In the genomic region with DNA sequence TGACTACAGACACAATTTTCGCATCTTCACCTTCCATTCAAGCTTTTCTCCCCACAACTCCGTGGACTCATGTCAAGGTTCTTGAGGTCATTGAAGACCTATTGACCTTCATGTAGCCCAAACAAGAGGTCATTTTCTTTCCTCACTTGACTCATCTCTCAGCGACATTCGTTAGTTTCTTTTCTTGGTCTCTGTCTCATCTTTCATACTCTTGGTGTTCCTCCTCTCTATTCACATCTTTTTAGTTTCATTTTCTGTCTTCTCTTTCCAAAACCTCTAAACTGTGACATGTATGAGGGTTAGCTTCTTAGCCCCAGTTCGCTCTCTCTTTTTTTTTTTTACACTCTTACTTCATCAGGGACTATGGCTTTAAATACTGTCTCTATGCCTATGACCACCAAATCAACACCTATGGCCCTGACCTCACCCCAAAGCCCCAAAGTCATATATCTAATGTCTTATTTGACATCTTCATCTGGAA, we compare ENCODE assay signal across 11 cellular contexts.
DNase-seq lines count a peak whose midpoint lies in the region; ATAC-seq, FAIRE-seq and TF ChIP-seq lines count a peak whose summit lies in the region.
"Had no signal": no experiment of that assay in that cellular context is flagged by ENCODE, and none has a peak within 500 bp of the region (broad histone marks: within the 10 kb centered on the region; RNA-seq: fewer than 3 reads in every experiment).

No MANE protein-coding gene starts in this region.

- intact Hi-C loops in K562 (cut with micrococcal nuclease) (no loop called here), colonic mucosa (cut with DNase I) (no loop called here), right lobe of liver (cut with DNase I) (no loop called here), left cardiac atrium (cut with DNase I) (no loop called here)

- FAIRE-seq in GM18507 (lab: Jason Lieb, UNC) = peak; percentile 73
- FAIRE-seq in K562 (lab: Jason Lieb, UNC) = no peak

- H2AFZ ChIP-seq in K562 (ENCODE audit: low read depth, low read length) = peak overlapping the region; percentile 48

- no peaks in the 10 kb centered on the region for H4K20me1 ChIP-seq in K562 (replicated peaks; ENCODE audit: control insufficient read depth, insufficient read depth, low read length)

- H3K27ac ChIP-seq in K562 (ENCODE audit: extremely low read depth, low read depth, low read length) (no peak overlapping the region), colonic mucosa (no peak overlapping the region), right lobe of liver (no peak overlapping the region)
- H3K27ac ChIP-seq: lower lobe of right lung had no signal

- DNase-seq in GM18507 (ENCODE audit: extremely low spot score, insufficient read length, low read depth) (no peak), K562 (ENCODE audit: extremely low read depth in 1 of 4, low spot score in 3 of 4) (no peak), colonic mucosa (no peak), right lobe of liver (no peak), LoVo (ENCODE audit: low spot score) (no peak), left cardiac atrium (no peak)
- DNase-seq: lower lobe of right lung; NCI-H1694; stimulated activated CD4-positive, alpha-beta T cell treated with anti-CD3 and anti-CD28 coated beads, Interleukin-2, amount 100 ng/mL, for 24 hours had no signal

- TF ChIP-seq RAD21 in K562 (CRISPR knock-in tag; conservative IDR thresholded peaks at IDR 0.05 in 1 of 2, IDR thresholded peaks at IDR 0.05 in 1 of 2) = no peak

- H3K4me2 ChIP-seq in K562 (ENCODE audit: insufficient read depth, low read length) = no peak overlapping the region

- H3K27me3 ChIP-seq in K562 (ENCODE audit: control insufficient read depth in 2 of 2, insufficient read depth in 2 of 2, low read length in 2 of 2) (no peaks in the 10 kb centered on the region), colonic mucosa (no peaks in the 10 kb centered on the region), right lobe of liver (no peaks in the 10 kb centered on the region)

- H3K9me3 ChIP-seq in K562 (replicated peaks; ENCODE audit: control insufficient read depth, insufficient read depth, low read depth, low read length) = no peaks in the 10 kb centered on the region; the same call in 1 of the 2 replicates
- peaks cover 3% of the 10 kb centered on the region for H3K9me3 ChIP-seq in colonic mucosa
- no peaks in the 10 kb centered on the region for H3K9me3 ChIP-seq in right lobe of liver

- TF ChIP-seq EP300 in K562 (IDR thresholded peaks at IDR 0.05; ENCODE audit: low read length) = no peak

- H3K9ac ChIP-seq in K562 (ENCODE audit: insufficient read depth in 1 of 2, low read depth in 2 of 2, low read length in 2 of 2) = no peak overlapping the region
- H3K9ac ChIP-seq in colonic mucosa (ENCODE audit: low read depth in 2 of 2, low read length in 2 of 2) = no peak overlapping the region

- H3K4me3 ChIP-seq in K562 = no peak overlapping the region
- H3K4me3 ChIP-seq in colonic mucosa = no peak overlapping the region
- no peak overlapping the region for H3K4me3 ChIP-seq in right lobe of liver
- H3K4me3 ChIP-seq: lower lobe of right lung had no signal

- TF ChIP-seq CTCF in K562 (IDR thresholded peaks at IDR 0.05 in 2 of 3, conservative IDR thresholded peaks at IDR 0.05 in 1 of 3; ENCODE audit: insufficient read depth in 2 of 3, low read depth in 1 of 3, low read length in 3 of 3) = no peak
- TF ChIP-seq CTCF in colonic mucosa (IDR thresholded peaks at IDR 0.05) = no peak
- no peak for TF ChIP-seq CTCF in right lobe of liver (IDR thresholded peaks at IDR 0.05)

- CTCF ChIA-PET in K562 (lab: Yijun Ruan, JAX; ENCODE audit: low intra/inter-chr PET ratio) = no interaction called here

- no TSS peak for BruUV-seq in K562 (replicated peaks; lab: Mats Ljungman, UMichigan)

- ATAC-seq in GM21423 (IDR thresholded peaks at IDR 0.05; ENCODE audit: unreplicated experiment) (peak; percentile 96), HG03354 (IDR thresholded peaks at IDR 0.05; ENCODE audit: poor library complexity, severe bottlenecking, unreplicated experiment) (peak; percentile 98), K562 (no peak), right lobe of liver (no peak), left cardiac atrium (no peak)
- ATAC-seq: lower lobe of right lung had no signal

- 22% methylated on average over 5 of the region's 5 CpGs for WGBS in K562 (ENCODE audit: insufficient coverage, low coverage, missing lambda C conversion rate)
- WGBS in right lobe of liver (ENCODE audit: insufficient coverage, low coverage, low lambda C conversion rate, missing lambda C conversion rate) = 55% methylated on average over 5 of the region's 5 CpGs

- in situ Hi-C loops in K562 (cut with MboI) = no loop called here

- no peak for TF ChIP-seq POLR2A in K562 (conservative IDR thresholded peaks at IDR 0.05)
- no peak for TF ChIP-seq POLR2A in right lobe of liver (IDR thresholded peaks at IDR 0.05)

- H3K79me2 ChIP-seq in K562 (ENCODE audit: control insufficient read depth, insufficient read depth, low read length) = no peaks in the 10 kb centered on the region

- H3K4me1 ChIP-seq in K562 (replicated peaks in 1 of 2; ENCODE audit: control insufficient read depth in 2 of 2, insufficient read depth in 2 of 2, low read length in 2 of 2) (no peaks in the 10 kb centered on the region), colonic mucosa (no peaks in the 10 kb centered on the region), right lobe of liver (no peaks in the 10 kb centered on the region)
- H3K4me1 ChIP-seq: lower lobe of right lung had no signal

- H3K36me3 ChIP-seq in K562 (ENCODE audit: control insufficient read depth, insufficient read depth, low read length) = no peaks in the 10 kb centered on the region
- no peaks in the 10 kb centered on the region for H3K36me3 ChIP-seq in colonic mucosa
- no peaks in the 10 kb centered on the region for H3K36me3 ChIP-seq in right lobe of liver
- H3K36me3 ChIP-seq: lower lobe of right lung had no signal

- H3K9me1 ChIP-seq in K562 (ENCODE audit: control insufficient read depth, insufficient read depth, low read length) = no peaks in the 10 kb centered on the region

- POLR2A ChIA-PET in K562 (lab: Yijun Ruan, JAX) = interaction anchor here (0.6 to 1.4 kb wide), 5 partner anchors 11 to 1163 kb away, joined by 3 read pairs; no protein-coding TSS in a partner anchor

TF ChIP-seq in K562, 482 proteins besides CTCF, POLR2A, EP300 and RAD21 (continues in another document):
- TF ChIP-seq, protein P1, sequence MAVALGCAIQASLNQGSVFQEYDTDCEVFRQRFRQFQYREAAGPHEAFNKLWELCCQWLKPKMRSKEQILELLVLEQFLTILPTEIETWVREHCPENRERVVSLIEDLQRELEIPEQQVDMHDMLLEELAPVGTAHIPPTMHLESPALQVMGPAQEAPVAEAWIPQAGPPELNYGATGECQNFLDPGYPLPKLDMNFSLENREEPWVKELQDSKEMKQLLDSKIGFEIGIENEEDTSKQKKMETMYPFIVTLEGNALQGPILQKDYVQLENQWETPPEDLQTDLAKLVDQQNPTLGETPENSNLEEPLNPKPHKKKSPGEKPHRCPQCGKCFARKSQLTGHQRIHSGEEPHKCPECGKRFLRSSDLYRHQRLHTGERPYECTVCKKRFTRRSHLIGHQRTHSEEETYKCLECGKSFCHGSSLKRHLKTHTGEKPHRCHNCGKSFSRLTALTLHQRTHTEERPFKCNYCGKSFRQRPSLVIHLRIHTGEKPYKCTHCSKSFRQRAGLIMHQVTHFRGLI (CRISPR knock-in tag; IDR thresholded peaks at IDR 0.05) = no peak
- TF ChIP-seq MEIS2 (IDR thresholded peaks at IDR 0.05; ENCODE audit: partially characterized antibody) (peak; percentile 7), EHMT2 (IDR thresholded peaks at IDR 0.05) (peak; percentile 57; the same call in 1 of the 2 replicates), ESRRA (IDR thresholded peaks at IDR 0.05; ENCODE audit: borderline replicate concordance, low read depth) (peak; percentile 72), NR2C1 (IDR thresholded peaks at IDR 0.05) (0 out of 2 replicates have a peak, but pooled peaks have one; percentile 20), NR2C1 (tag; IDR thresholded peaks at IDR 0.05) (no peak), HLTF (IDR thresholded peaks at IDR 0.05) (no peak), CCNT2 (IDR thresholded peaks at IDR 0.05; ENCODE audit: borderline replicate concordance, extremely low read depth, insufficient read length, low read depth, low read length) (no peak), ZNF3 (CRISPR knock-in tag; IDR thresholded peaks at IDR 0.05) (no peak)
- TF ChIP-seq, protein P2, sequence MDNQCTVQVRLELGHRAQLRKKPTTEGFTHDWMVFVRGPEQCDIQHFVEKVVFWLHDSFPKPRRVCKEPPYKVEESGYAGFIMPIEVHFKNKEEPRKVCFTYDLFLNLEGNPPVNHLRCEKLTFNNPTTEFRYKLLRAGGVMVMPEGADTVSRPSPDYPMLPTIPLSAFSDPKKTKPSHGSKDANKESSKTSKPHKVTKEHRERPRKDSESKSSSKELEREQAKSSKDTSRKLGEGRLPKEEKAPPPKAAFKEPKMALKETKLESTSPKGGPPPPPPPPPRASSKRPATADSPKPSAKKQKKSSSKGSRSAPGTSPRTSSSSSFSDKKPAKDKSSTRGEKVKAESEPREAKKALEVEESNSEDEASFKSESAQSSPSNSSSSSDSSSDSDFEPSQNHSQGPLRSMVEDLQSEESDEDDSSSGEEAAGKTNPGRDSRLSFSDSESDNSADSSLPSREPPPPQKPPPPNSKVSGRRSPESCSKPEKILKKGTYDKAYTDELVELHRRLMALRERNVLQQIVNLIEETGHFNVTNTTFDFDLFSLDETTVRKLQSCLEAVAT (IDR thresholded peaks at IDR 0.05) = 0 out of 4 replicates have a peak, but pooled peaks of 1 of the 2 experiments have one; percentile 21

Comparison
In these comparisons a context has a peak if more than half of its experiments do, and no peak if none do; other contexts are left out.
1. ATAC-seq: peak in GM21423 (single experiment) and HG03354 (single experiment); none in K562 (single experiment), right lobe of liver (0 of 4) and left cardiac atrium (0 of 2).